In genomic region chr5:168656633-168657032, GRCh38 we compare ENCODE assay signal across 11 cellular contexts.
DNase-seq lines count a peak whose midpoint lies in the region; ATAC-seq and TF ChIP-seq lines count a peak whose summit lies in the region.
"Had no signal": no experiment of that assay in that cellular context is flagged by ENCODE, and none has a peak within 500 bp of the region (broad histone marks: within the 10 kb centered on the region; RNA-seq: fewer than 3 reads in every experiment).

No MANE protein-coding gene starts in this region.

- DNase-seq in GM04504 (ENCODE audit: low read depth) = peak; percentile 55
- DNase-seq in RPMI7951 (ENCODE audit: low read depth) = peak; percentile 16
- peak; percentile 92 for DNase-seq in fibroblast of gingiva (ENCODE audit: low read depth)
- peak; percentile 25 for DNase-seq in prostate gland (ENCODE audit: low spot score)
- DNase-seq in DMS153 treated with DMSO at 0.1 percent for 48 hours (lab: John Stamatoyannopoulos, UW; ENCODE audit: unreplicated experiment) = no peak
- DNase-seq in lower lobe of right lung = no peak
- DNase-seq in NK-92 (lab: John Stamatoyannopoulos, UW; ENCODE audit: unreplicated experiment) = no peak
- DNase-seq in GM23338 (ENCODE audit: low spot score) = no peak
- DNase-seq: activated CD8-positive, alpha-beta memory T cell treated with anti-CD3 and anti-CD28 coated beads, Interleukin-2, amount 10 ng/mL, durations not matched to agents 7 days and 5 days; activated naive CD8-positive, alpha-beta T cell treated with anti-CD3 and anti-CD28 coated beads, Interleukin-2, amount 50 U/mL, for 24 hours; effector CD4-positive, alpha-beta T cell had no signal

- H3K9me2 ChIP-seq in GM23338 (ENCODE audit: insufficient read depth) = no peaks in the 10 kb centered on the region

- H3K27ac ChIP-seq in prostate gland = no peak overlapping the region
- no peak overlapping the region for H3K27ac ChIP-seq in lower lobe of right lung
- H3K27ac ChIP-seq in GM23338 (ENCODE audit: low read depth) = no peak overlapping the region

- H3K36me3 ChIP-seq in prostate gland (no peaks in the 10 kb centered on the region), lower lobe of right lung (no peaks in the 10 kb centered on the region), GM23338 (ENCODE audit: insufficient read depth) (no peaks in the 10 kb centered on the region)

- H3K4me1 Mint-ChIP-seq in GM23338 = peaks cover 14% of the 10 kb centered on the region
- H3K4me1 Mint-ChIP-seq: activated CD8-positive, alpha-beta memory T cell treated with anti-CD3 and anti-CD28 coated beads, Interleukin-2, amount 10 ng/mL, durations not matched to agents 7 days and 5 days; activated naive CD8-positive, alpha-beta T cell treated with anti-CD3 and anti-CD28 coated beads, Interleukin-2, amount 50 U/mL, for 24 hours had no signal

- no peak for TF ChIP-seq CTCF in prostate gland (IDR thresholded peaks at IDR 0.05)
- no peak for TF ChIP-seq CTCF in lower lobe of right lung (IDR thresholded peaks at IDR 0.05)
- TF ChIP-seq CTCF in GM23338 (conservative IDR thresholded peaks at IDR 0.05; ENCODE audit: low read depth in 2 of 2) = no peak

- ATAC-seq in lower lobe of right lung (no peak), GM23338 (no peak)
- ATAC-seq: activated CD8-positive, alpha-beta memory T cell treated with anti-CD3 and anti-CD28 coated beads, Interleukin-2, amount 10 ng/mL, durations not matched to agents 7 days and 5 days; activated naive CD8-positive, alpha-beta T cell treated with anti-CD3 and anti-CD28 coated beads, Interleukin-2, amount 50 U/mL, for 24 hours had no signal

- TF ChIP-seq POLR2A in prostate gland (IDR thresholded peaks at IDR 0.05) = no peak

- H3K27me3 Mint-ChIP-seq in GM23338 (ENCODE audit: insufficient read depth, low read depth, poor library complexity) = peaks cover 6% of the 10 kb centered on the region

- H3K9me3 ChIP-seq in prostate gland (no peaks in the 10 kb centered on the region), lower lobe of right lung (no peaks in the 10 kb centered on the region)

- H3K27me3 ChIP-seq in prostate gland (replicated peaks; ENCODE audit: insufficient read depth) = no peaks in the 10 kb centered on the region
- no peaks in the 10 kb centered on the region for H3K27me3 ChIP-seq in lower lobe of right lung (ENCODE audit: low read depth)
- no peaks in the 10 kb centered on the region for H3K27me3 ChIP-seq in GM23338 (ENCODE audit: insufficient read depth)

- no peak overlapping the region for H3K27ac Mint-ChIP-seq in GM23338
- H3K27ac Mint-ChIP-seq: activated CD8-positive, alpha-beta memory T cell treated with anti-CD3 and anti-CD28 coated beads, Interleukin-2, amount 10 ng/mL, durations not matched to agents 7 days and 5 days; activated naive CD8-positive, alpha-beta T cell treated with anti-CD3 and anti-CD28 coated beads, Interleukin-2, amount 50 U/mL, for 24 hours had no signal

- no peak overlapping the region for H3K4me2 ChIP-seq in GM23338

- no peak overlapping the region for H3K4me3 Mint-ChIP-seq in GM23338
- H3K4me3 Mint-ChIP-seq: activated CD8-positive, alpha-beta memory T cell treated with anti-CD3 and anti-CD28 coated beads, Interleukin-2, amount 10 ng/mL, durations not matched to agents 7 days and 5 days; activated naive CD8-positive, alpha-beta T cell treated with anti-CD3 and anti-CD28 coated beads, Interleukin-2, amount 50 U/mL, for 24 hours had no signal

- H3K4me1 ChIP-seq in prostate gland (replicated peaks) (no peaks in the 10 kb centered on the region), lower lobe of right lung (no peaks in the 10 kb centered on the region), GM23338 (ENCODE audit: insufficient read depth) (peaks cover 4% of the 10 kb centered on the region; the same call in 1 of the 2 replicates)

- H4K20me1 ChIP-seq in GM23338 (replicated peaks; ENCODE audit: insufficient read depth) = no peaks in the 10 kb centered on the region

- intact Hi-C loops in prostate gland (cut with DNase I) (no loop called here), lower lobe of right lung (cut with DNase I) (no loop called here)

- no peak overlapping the region for H3K4me3 ChIP-seq in prostate gland
- no peak overlapping the region for H3K4me3 ChIP-seq in lower lobe of right lung
- no peak overlapping the region for H3K4me3 ChIP-seq in GM23338

- H3K9me3 Mint-ChIP-seq in GM23338 = no peaks in the 10 kb centered on the region
- H3K9me3 Mint-ChIP-seq: activated naive CD8-positive, alpha-beta T cell treated with anti-CD3 and anti-CD28 coated beads, Interleukin-2, amount 50 U/mL, for 24 hours had no signal

- no peaks in the 10 kb centered on the region for H3F3A ChIP-seq in GM23338 (replicated peaks; ENCODE audit: low read depth)

- H2AFZ ChIP-seq in GM23338 = no peak overlapping the region

- no peaks in the 10 kb centered on the region for H3K36me3 Mint-ChIP-seq in GM23338 (ENCODE audit: low read depth)
- H3K36me3 Mint-ChIP-seq: activated CD8-positive, alpha-beta memory T cell treated with anti-CD3 and anti-CD28 coated beads, Interleukin-2, amount 10 ng/mL, durations not matched to agents 7 days and 5 days had no signal

- 39% methylated on average over 3 of the region's 3 CpGs for WGBS in prostate gland

- no peaks in the 10 kb centered on the region for H3K79me2 ChIP-seq in GM23338 (replicated peaks; ENCODE audit: insufficient read depth)

TF ChIP-seq in GM23338, 12 proteins besides CTCF, POLR2A, EP300 and RAD21:
- no peak for TF ChIP-seq STAT1 (IDR thresholded peaks at IDR 0.05; ENCODE audit: unreplicated experiment)
- TF ChIP-seq ZNF331 (CRISPR knock-in tag; IDR thresholded peaks at IDR 0.05; ENCODE audit: low read depth) = no peak
- no peak for TF ChIP-seq EZH2 (IDR thresholded peaks at IDR 0.05; ENCODE audit: low read depth, unreplicated experiment)
- no peak for TF ChIP-seq ZNF114 (CRISPR knock-in tag; IDR thresholded peaks at IDR 0.05)
- no peak for TF ChIP-seq EZH2phosphoT487 (IDR thresholded peaks at IDR 0.05; ENCODE audit: unreplicated experiment)

Comparison
In these comparisons a context has a peak if more than half of its experiments do, and no peak if none do; other contexts are left out.
1. DNase-seq: peak in GM04504 (single experiment), RPMI7951 (single experiment), fibroblast of gingiva (single experiment) and prostate gland (single experiment); none in DMS153 treated with DMSO at 0.1 percent for 48 hours (single experiment), lower lobe of right lung (single experiment), NK-92 (single experiment) and GM23338 (single experiment).